Comparison of ENCODE assay signal across 9 cellular contexts in the genomic region with DNA sequence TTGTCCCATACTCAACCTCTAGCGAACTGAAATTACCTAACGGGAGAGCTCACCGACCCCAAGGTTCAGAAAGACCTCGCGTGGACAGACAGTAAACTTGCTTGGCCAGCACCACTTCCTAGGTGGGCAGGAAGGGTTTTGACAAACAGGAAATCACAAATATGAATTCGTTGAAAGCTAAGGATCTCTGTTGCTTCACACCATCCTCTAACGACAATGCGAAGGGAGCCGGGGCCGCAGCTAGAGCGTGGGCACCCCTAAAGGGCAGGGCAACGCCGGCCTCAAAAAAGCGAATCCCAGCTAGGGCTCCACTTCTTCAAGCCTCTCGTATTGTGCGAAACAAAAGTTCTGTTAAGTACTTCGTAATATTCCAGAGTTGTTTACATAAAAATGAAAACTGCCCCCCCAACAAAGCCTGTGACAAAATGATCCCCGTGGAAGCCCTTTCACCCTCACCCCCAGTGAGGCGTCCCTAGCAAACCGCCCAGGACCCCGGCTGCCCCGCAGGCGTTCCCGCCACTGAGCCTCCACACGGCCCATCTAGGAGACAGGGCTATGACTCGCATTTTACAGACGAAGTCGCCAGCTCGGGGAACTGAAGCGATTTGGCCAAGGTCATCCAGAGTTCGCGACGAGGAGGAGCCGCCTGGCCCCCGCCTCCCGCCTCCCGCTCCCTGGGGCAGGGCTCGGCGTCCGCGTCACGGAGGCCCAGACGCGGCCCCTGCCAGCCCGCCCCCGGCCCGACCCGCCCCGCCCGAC. TPM values are rescaled to one million over a fixed set of nuclear protein-coding genes. Genes with fewer than 3 reads are reported as not detected.
A peak's percentile ranks its signal among the peaks of the same experiment; 100 is the strongest.
DNase-seq lines count a peak whose midpoint lies in the region; ATAC-seq lines count a peak whose summit lies in the region.
"Had no signal": no experiment of that assay in that cellular context is flagged by ENCODE, and none has a peak within 500 bp of the region (broad histone marks: within the 10 kb centered on the region; RNA-seq: fewer than 3 reads in every experiment).

No MANE protein-coding gene starts in this region.

- peaks cover 37% of the 10 kb centered on the region for H3K36me3 ChIP-seq in NT2/D1 (ENCODE audit: insufficient read depth, insufficient read length, low read length)

- peak overlapping the region; percentile 72 for H3K27ac ChIP-seq in epithelial cell of prostate

- H3K4me3 ChIP-seq in NT2/D1 (ENCODE audit: insufficient read length, low read depth) = peak overlapping the region; percentile 75

- H3K27me3 ChIP-seq in NT2/D1 (ENCODE audit: insufficient read depth, insufficient read length) = no peaks in the 10 kb centered on the region

- no peaks in the 10 kb centered on the region for H3K9me3 ChIP-seq in NT2/D1 (ENCODE audit: insufficient read depth, low read length)

- DNase-seq in AML-193 (lab: John Stamatoyannopoulos, UW) = peak; percentile 81 to 88
- peak; percentile 38 for DNase-seq in NT2/D1 (ENCODE audit: low read depth, low spot score)
- DNase-seq in activated T-cell treated with anti-CD3 and anti-CD28 coated beads for 1 hour (ENCODE audit: low read depth) = peak; percentile 56
- DNase-seq in epithelial cell of prostate (ENCODE audit: low read depth, low spot score) = peak; percentile 24
- DNase-seq in mucosa of gallbladder (ENCODE audit: low spot score) = peak; percentile 75
- DNase-seq in stimulated activated CD8-positive, alpha-beta memory T cell treated with anti-CD3 and anti-CD28 coated beads, Interleukin-4, amount 100 ng/mL, for 24 hours (ENCODE audit: low read depth) = peak; percentile 76

- no peaks in the 10 kb centered on the region for H3K4me1 ChIP-seq in NT2/D1 (ENCODE audit: insufficient read depth, insufficient read length)

- peak overlapping the region; percentile 89 for H3K9ac ChIP-seq in NT2/D1 (ENCODE audit: insufficient read length, low read depth)

- ATAC-seq in GM19025 (IDR thresholded peaks at IDR 0.05; ENCODE audit: low read depth, unreplicated experiment) (peak; percentile 67), HG03280 (IDR thresholded peaks at IDR 0.05; ENCODE audit: unreplicated experiment) (peak; percentile 75)

RNA-seq across cellular contexts. Expression of gene KANSL3, which starts 0.5 kb away (rescaled TPM):
- 38.7 TPM for total RNA-seq in mucosa of gallbladder

RNA-seq across cellular contexts. Expression of gene FER1L5, which starts 5.0 kb away (rescaled TPM):
- total RNA-seq in mucosa of gallbladder = 1.1 TPM
- total RNA-seq: T-helper 2 cell treated with Interferon-gamma antibody and Interleukin-4, amounts not matched to agents 100 ng/mL and 5 ng/mL, for 36 hours had no signal

Comparison
In these comparisons a context has a peak if more than half of its experiments do, and no peak if none do; other contexts are left out.
1. Peak in every context shown above with its lines: DNase-seq, ATAC-seq, H3K4me3 ChIP-seq and H3K27ac ChIP-seq.
2. DNase-seq: peak in every context shown above with its lines; median percentile 84 in AML-193; 76 in stimulated activated CD8-positive, alpha-beta memory T cell treated with anti-CD3 and anti-CD28 coated beads, Interleukin-4, amount 100 ng/mL, for 24 hours; 75 in mucosa of gallbladder; 56 in activated T-cell treated with anti-CD3 and anti-CD28 coated beads for 1 hour; 38 in NT2/D1; 24 in epithelial cell of prostate.